In genomic region chr6:31952140-31952805, GRCh38 we compare ENCODE assay signal across 8 cellular contexts. TPM values are rescaled to one million over a fixed set of nuclear protein-coding genes. Genes with fewer than 3 reads are reported as not detected.
DNase-seq lines count a peak whose midpoint lies in the region; ATAC-seq and TF ChIP-seq lines count a peak whose summit lies in the region.

No MANE protein-coding gene starts in this region.

- TF ChIP-seq CTCF in NB4 (IDR thresholded peaks at IDR 0.05; ENCODE audit: low read depth, low read length) (peak; percentile 89), foreskin fibroblast (IDR thresholded peaks at IDR 0.05; ENCODE audit: low read depth, low read length) (peak; percentile 89), osteoblast (IDR thresholded peaks at IDR 0.05; ENCODE audit: extremely low read depth, low read depth, low read length) (peak; percentile 93)

- H3K4me3 ChIP-seq in NB4 (ENCODE audit: low read depth, low read length) (no peak overlapping the region), foreskin fibroblast (ENCODE audit: low read depth in 1 of 2, low read length in 2 of 2) (no peak overlapping the region), osteoblast (ENCODE audit: insufficient read depth, low read length) (no peak overlapping the region)

- peaks cover 7% of the 10 kb centered on the region for H3K4me1 ChIP-seq in osteoblast (ENCODE audit: insufficient read depth, low read length)

- no peak for TF ChIP-seq POLR2A in NB4 (IDR thresholded peaks at IDR 0.05; ENCODE audit: extremely low read depth, insufficient read length)

- ATAC-seq in HG03108 (IDR thresholded peaks at IDR 0.05; ENCODE audit: unreplicated experiment) = no peak

- H3K4me2 ChIP-seq in osteoblast (ENCODE audit: insufficient read depth, low read length) = no peak overlapping the region

- peaks cover 9% of the 10 kb centered on the region for H3K79me2 ChIP-seq in osteoblast (ENCODE audit: insufficient read depth, low read length)

- H3K27ac ChIP-seq in osteoblast (ENCODE audit: low read depth, low read length) = no peak overlapping the region

- no peaks in the 10 kb centered on the region for H4K20me1 ChIP-seq in osteoblast (ENCODE audit: insufficient read depth, low read length)

- H3K9me3 ChIP-seq in osteoblast (ENCODE audit: low read depth, low read length) = no peaks in the 10 kb centered on the region

- H2AFZ ChIP-seq in osteoblast (ENCODE audit: low read length) = no peak overlapping the region

- no peaks in the 10 kb centered on the region for H3K27me3 ChIP-seq in osteoblast (ENCODE audit: insufficient read depth, low read length)

- DNase-seq in NCI-H510A treated with DMSO at 0.1 percent for 48 hours (lab: John Stamatoyannopoulos, UW) (peak; percentile 39), NCI-H510A (lab: John Stamatoyannopoulos, UW) (no peak), NB4 (ENCODE audit: low read depth) (peak; percentile 62), activated T-cell treated with anti-CD3 and anti-CD28 coated beads for 48 hours (ENCODE audit: low read depth) (peak; percentile 31), foreskin fibroblast (peak; percentile 57 to 86), osteoblast (ENCODE audit: insufficient read length, low spot score, missing footprints) (peak; percentile 96), putamen (ENCODE audit: low spot score) (no peak)

- H3K36me3 ChIP-seq in osteoblast (ENCODE audit: insufficient read depth, low read length) = peaks cover 56% of the 10 kb centered on the region

RNA-seq across cellular contexts. Expression of gene CFB, which starts 6.4 kb away (rescaled TPM):
- 16.5 and 26.8 TPM in 2 replicates for total RNA-seq in osteoblast

RNA-seq across cellular contexts. Expression of gene NELFE, which starts 6.5 kb away (rescaled TPM):
- total RNA-seq in osteoblast = 86.5 and 95.8 TPM in 2 replicates

RNA-seq across cellular contexts. Expression of gene SKIC2, which starts 6.7 kb away (rescaled TPM):
- total RNA-seq in osteoblast = 42.0 and 46.0 TPM in 2 replicates

RNA-seq across cellular contexts. Expression of gene DXO, which starts 19.7 kb away (rescaled TPM):
- 16.8 and 18.1 TPM in 2 replicates for total RNA-seq in osteoblast

RNA-seq across cellular contexts. Expression of gene C2, which starts 24.8 kb away (rescaled TPM):
- 12.7 and 18.0 TPM in 2 replicates for total RNA-seq in osteoblast

Comparison
In these comparisons a context has a peak if more than half of its experiments do, and no peak if none do; other contexts are left out.
1. DNase-seq: peak in NCI-H510A treated with DMSO at 0.1 percent for 48 hours (single experiment), NB4 (single experiment), activated T-cell treated with anti-CD3 and anti-CD28 coated beads for 48 hours (single experiment), foreskin fibroblast (2 of 2) and osteoblast (single experiment); none in NCI-H510A (single experiment) and putamen (single experiment).
2. Peak in every context shown above with its lines, with median percentiles within 50 percentile points of each other: CTCF ChIP-seq.